10 cellular contexts compared by ENCODE assay signal in the genomic region with DNA sequence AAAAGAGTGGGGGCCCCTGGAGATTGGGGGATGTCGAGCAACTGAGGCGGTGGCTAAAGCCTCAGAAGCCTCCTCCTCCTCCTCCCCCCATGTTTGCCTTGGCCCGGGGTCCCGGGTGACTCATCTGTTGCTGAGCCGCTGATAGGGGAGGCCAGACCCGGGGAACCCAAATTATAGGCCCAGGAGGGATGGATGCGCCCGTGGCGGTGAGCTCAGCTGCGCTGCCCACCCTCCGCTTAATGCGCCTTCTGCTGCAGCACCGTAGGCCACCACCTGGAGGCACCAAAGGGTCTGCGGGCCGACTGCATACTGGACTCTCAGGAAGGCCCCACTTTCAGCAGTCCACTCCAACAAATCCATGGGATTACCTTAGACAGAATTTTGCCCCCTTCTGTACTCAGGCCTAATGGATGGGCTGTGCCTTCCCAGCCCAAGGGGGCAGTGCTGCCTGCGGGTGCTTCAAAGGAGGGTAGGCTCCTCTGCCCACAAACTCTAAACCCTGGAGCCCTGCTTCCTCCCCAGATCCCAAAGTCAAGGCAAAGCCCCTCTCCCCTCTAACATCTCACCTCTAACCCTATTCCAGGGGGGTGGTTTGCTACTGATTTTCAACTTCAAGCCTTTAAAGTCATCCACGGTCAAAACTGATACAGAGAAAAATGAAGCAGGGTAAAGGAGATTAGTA. TPM values are rescaled to one million over a fixed set of nuclear protein-coding genes. Genes with fewer than 3 reads are reported as not detected.
DNase-seq lines count a peak whose midpoint lies in the region; ATAC-seq and TF ChIP-seq lines count a peak whose summit lies in the region.
"Had no signal": no experiment of that assay in that cellular context is flagged by ENCODE, and none has a peak within 500 bp of the region (broad histone marks: within the 10 kb centered on the region; RNA-seq: fewer than 3 reads in every experiment).

No MANE protein-coding gene starts in this region.

- DNase-seq in activated T-cell treated with anti-CD3 and anti-CD28 coated beads for 48 hours (ENCODE audit: low read depth) (peak; percentile 35), astrocyte of the cerebellum (ENCODE audit: low read depth) (no peak), islet precursor cell (peak; percentile 93), upper lobe of right lung (peak; percentile 76), mesenteric fat pad (ENCODE audit: low spot score) (no peak), globus pallidus (ENCODE audit: low spot score) (no peak)
- no peak for DNase-seq in activated T-cell treated with anti-CD3 and anti-CD28 coated beads, Interleukin-2, amount 50 U/mL, for 4 hours

- H3K9me3 Mint-ChIP-seq in activated T-cell treated with anti-CD3 and anti-CD28 coated beads, Interleukin-2, amount 50 U/mL, for 4 hours: no peaks in the 10 kb centered on the region
- H3K9me3 Mint-ChIP-seq: stimulated activated naive CD8-positive, alpha-beta T cell treated with anti-CD3 and anti-CD28 coated beads, Interleukin-15, Interleukin-2, amounts not matched to agents 100 ng/mL and 50 ng/mL, for 24 hours had no signal

- peaks cover 47% of the 10 kb centered on the region for H3K4me1 ChIP-seq in upper lobe of right lung

- H3K4me3 ChIP-seq in astrocyte of the cerebellum (ENCODE audit: low read depth, low read length) (no peak overlapping the region), upper lobe of right lung (no peak overlapping the region)
- H3K4me3 ChIP-seq: SJCRH30 had no signal

- no peak for ATAC-seq in activated T-cell treated with anti-CD3 and anti-CD28 coated beads, Interleukin-2, amount 50 U/mL, for 4 hours
- peak; percentile 52 for ATAC-seq in upper lobe of right lung
- no peak for ATAC-seq in GM21619 (IDR thresholded peaks at IDR 0.05; ENCODE audit: unreplicated experiment)

- in situ Hi-C loops in astrocyte of the cerebellum (cut with HindIII; ENCODE audit: low sequenced_read_pairs): no loop called here

- peaks cover 91% of the 10 kb centered on the region for H3K27me3 ChIP-seq in upper lobe of right lung

- H3K36me3 ChIP-seq in upper lobe of right lung: no peaks in the 10 kb centered on the region
- H3K36me3 ChIP-seq: SJCRH30 had no signal

- intact Hi-C loops in upper lobe of right lung (cut with DNase I): no loop called here

- no peaks in the 10 kb centered on the region for H3K36me3 Mint-ChIP-seq in activated T-cell treated with anti-CD3 and anti-CD28 coated beads, Interleukin-2, amount 50 U/mL, for 4 hours (ENCODE audit: insufficient read depth)

- TF ChIP-seq CTCF in astrocyte of the cerebellum (IDR thresholded peaks at IDR 0.05; ENCODE audit: low read depth, low read length, missing control alignments) (peak; percentile 52), upper lobe of right lung (IDR thresholded peaks at IDR 0.05) (peak; percentile 59)

- H3K4me1 Mint-ChIP-seq in activated T-cell treated with anti-CD3 and anti-CD28 coated beads, Interleukin-2, amount 50 U/mL, for 4 hours (ENCODE audit: low read depth): peaks cover 48% of the 10 kb centered on the region

- no peak overlapping the region for H3K27ac ChIP-seq in upper lobe of right lung
- H3K27ac ChIP-seq: SJCRH30 had no signal

- H3K9me3 ChIP-seq in upper lobe of right lung: no peaks in the 10 kb centered on the region
- H3K9me3 ChIP-seq: SJCRH30 had no signal

- no peak overlapping the region for H3K4me3 Mint-ChIP-seq in activated T-cell treated with anti-CD3 and anti-CD28 coated beads, Interleukin-2, amount 50 U/mL, for 4 hours
- H3K4me3 Mint-ChIP-seq: stimulated activated naive CD8-positive, alpha-beta T cell treated with anti-CD3 and anti-CD28 coated beads, Interleukin-15, Interleukin-2, amounts not matched to agents 100 ng/mL and 50 ng/mL, for 24 hours had no signal

- H3K27me3 Mint-ChIP-seq in activated T-cell treated with anti-CD3 and anti-CD28 coated beads, Interleukin-2, amount 50 U/mL, for 4 hours (ENCODE audit: low read depth): peaks cover 54% of the 10 kb centered on the region

RNA-seq across cellular contexts. Expression of a gene that starts 2.6 kb away (rescaled TPM):
- under 1 TPM; 0.13 to 0.46 (median 0.24) TPM for total RNA-seq in activated T-cell treated with anti-CD3 and anti-CD28 coated beads, Interleukin-2, amount 50 U/mL, for 4 hours
- total RNA-seq in upper lobe of right lung (1.2 TPM), mesenteric fat pad (0.48 TPM)

RNA-seq across cellular contexts. Expression of a gene that starts 4.0 kb away (rescaled TPM):
- total RNA-seq in activated T-cell treated with anti-CD3 and anti-CD28 coated beads, Interleukin-2, amount 50 U/mL, for 4 hours: not detected
- total RNA-seq in upper lobe of right lung: not detected
- total RNA-seq in mesenteric fat pad: not detected
- total RNA-seq: SJCRH30 had no signal

RNA-seq across cellular contexts. Expression of a gene that starts 16.8 kb away (rescaled TPM):
- 100 to 1,000 TPM in 2 of 3 donors, 10 to 100 TPM in 1; 98.6 to 110 (median 109) TPM for total RNA-seq in activated T-cell treated with anti-CD3 and anti-CD28 coated beads, Interleukin-2, amount 50 U/mL, for 4 hours
- total RNA-seq in upper lobe of right lung: 146 TPM
- 149 TPM for total RNA-seq in mesenteric fat pad

RNA-seq across cellular contexts. Expression of a gene that starts 25.0 kb away (rescaled TPM):
- total RNA-seq in activated T-cell treated with anti-CD3 and anti-CD28 coated beads, Interleukin-2, amount 50 U/mL, for 4 hours: 1 to 10 TPM in 2 of 3 donors, under 1 TPM in 1; 0.57 to 1.4 (median 1.2) TPM
- not detected for total RNA-seq in upper lobe of right lung
- total RNA-seq in mesenteric fat pad: 0.10 TPM

RNA-seq across cellular contexts. Expression of a gene that starts 44.4 kb away (rescaled TPM):
- total RNA-seq in activated T-cell treated with anti-CD3 and anti-CD28 coated beads, Interleukin-2, amount 50 U/mL, for 4 hours: 10 to 100 TPM; 68.1 to 70.6 (median 68.4) TPM
- total RNA-seq in upper lobe of right lung (46.5 TPM), mesenteric fat pad (61.7 TPM)

Comparison
In these comparisons a context has a peak if more than half of its experiments do, and no peak if none do; other contexts are left out.
1. DNase-seq: peak in activated T-cell treated with anti-CD3 and anti-CD28 coated beads for 48 hours (single experiment), islet precursor cell (single experiment) and upper lobe of right lung (single experiment); none in activated T-cell treated with anti-CD3 and anti-CD28 coated beads, Interleukin-2, amount 50 U/mL, for 4 hours (single experiment), astrocyte of the cerebellum (single experiment), mesenteric fat pad (single experiment) and globus pallidus (single experiment).